Comparison of ENCODE assay signal across 1 cellular context in the genomic region with DNA sequence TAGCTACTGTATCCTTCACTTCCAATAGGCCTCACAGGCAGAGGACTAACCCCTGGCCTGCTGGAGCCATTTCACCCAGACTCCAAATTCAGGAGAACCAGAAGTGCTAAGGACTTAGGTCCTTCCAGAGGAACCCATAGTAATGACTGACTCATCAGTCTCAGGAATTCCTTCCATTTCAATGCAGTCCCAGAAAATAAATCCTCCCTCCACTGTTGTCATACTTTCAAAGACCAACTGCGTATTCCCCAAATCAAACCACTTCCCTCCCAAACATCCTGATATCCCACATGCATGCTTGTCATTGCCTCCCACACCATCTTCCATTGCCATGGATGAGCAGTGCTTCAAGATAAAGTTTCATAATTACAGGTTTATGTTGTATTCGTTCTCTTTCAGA.
TF ChIP-seq lines count a peak whose summit lies in the region.

No MANE protein-coding gene starts in this region.

TF ChIP-seq in IMR-90, 13 proteins besides CTCF, POLR2A, EP300 and RAD21:
- no peak for TF ChIP-seq BHLHE40 (IDR thresholded peaks at IDR 0.05; ENCODE audit: low read depth, low read length)
- no peak for TF ChIP-seq FOS (IDR thresholded peaks at IDR 0.05; ENCODE audit: low read depth, low read length)
- TF ChIP-seq MAFK (IDR thresholded peaks at IDR 0.05; ENCODE audit: low read depth, low read length) = no peak
- TF ChIP-seq, protein P1, sequence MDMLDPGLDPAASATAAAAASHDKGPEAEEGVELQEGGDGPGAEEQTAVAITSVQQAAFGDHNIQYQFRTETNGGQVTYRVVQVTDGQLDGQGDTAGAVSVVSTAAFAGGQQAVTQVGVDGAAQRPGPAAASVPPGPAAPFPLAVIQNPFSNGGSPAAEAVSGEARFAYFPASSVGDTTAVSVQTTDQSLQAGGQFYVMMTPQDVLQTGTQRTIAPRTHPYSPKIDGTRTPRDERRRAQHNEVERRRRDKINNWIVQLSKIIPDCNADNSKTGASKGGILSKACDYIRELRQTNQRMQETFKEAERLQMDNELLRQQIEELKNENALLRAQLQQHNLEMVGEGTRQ (IDR thresholded peaks at IDR 0.05; ENCODE audit: low read depth, low read length) = no peak
- TF ChIP-seq SMC3 (IDR thresholded peaks at IDR 0.05; ENCODE audit: low read depth, low read length) = no peak
- no peak for TF ChIP-seq RCOR1 (IDR thresholded peaks at IDR 0.05; ENCODE audit: insufficient replicate concordance, low read length)
